Comparison of ENCODE assay signal across 12 cellular contexts in genomic region chr10:133489816-133490588, GRCh38.
DNase-seq lines count a peak whose midpoint lies in the region; ATAC-seq and TF ChIP-seq lines count a peak whose summit lies in the region.
"Had no signal": no experiment of that assay in that cellular context is flagged by ENCODE, and none has a peak within 500 bp of the region (broad histone marks: within the 10 kb centered on the region; RNA-seq: fewer than 3 reads in every experiment).

No MANE protein-coding gene starts in this region.

- H3K27me3 Mint-ChIP-seq in stimulated activated naive CD8-positive, alpha-beta T cell treated with anti-CD3 and anti-CD28 coated beads, Interleukin-15, amount 100 ng/mL, for 72 hours, result no peaks in the 10 kb centered on the region

- peak overlapping the region in 1 of 2 donors; percentile 55 for H3K27ac Mint-ChIP-seq in stimulated activated naive CD8-positive, alpha-beta T cell treated with anti-CD3 and anti-CD28 coated beads, Interleukin-15, amount 100 ng/mL, for 72 hours

- peak; percentile 72 for ATAC-seq in GM21619 (IDR thresholded peaks at IDR 0.05; ENCODE audit: unreplicated experiment)
- ATAC-seq in HG03469 (IDR thresholded peaks at IDR 0.05; ENCODE audit: unreplicated experiment), result peak; percentile 59
- peak; percentile 90 for ATAC-seq in stimulated activated naive CD8-positive, alpha-beta T cell treated with anti-CD3 and anti-CD28 coated beads, Interleukin-15, amount 100 ng/mL, for 72 hours
- no peak for ATAC-seq in HG03520 (IDR thresholded peaks at IDR 0.05; ENCODE audit: unreplicated experiment)

- H3K4me3 Mint-ChIP-seq in stimulated activated naive CD8-positive, alpha-beta T cell treated with anti-CD3 and anti-CD28 coated beads, Interleukin-15, amount 100 ng/mL, for 72 hours, result peak overlapping the region in 1 of 2 donors; percentile 6

- peak; percentile 33 for DNase-seq in stimulated activated CD4-positive, alpha-beta T cell treated with anti-CD3 and anti-CD28 coated beads, Interleukin-15, amount 100 ng/mL, for 24 hours
- no peak for DNase-seq in stimulated activated CD4-positive, alpha-beta T cell treated with anti-CD3 and anti-CD28 coated beads, Interleukin-4, amount 100 ng/mL, for 24 hours
- DNase-seq in stimulated activated naive CD8-positive, alpha-beta T cell treated with anti-CD3 and anti-CD28 coated beads, Interleukin-15, amount 100 ng/mL, for 72 hours, result peak in 1 of 2 donors; percentile 50
- no peak for DNase-seq in stimulated activated CD4-positive, alpha-beta T cell treated with anti-CD3 and anti-CD28 coated beads, Interleukin-2, amount 100 ng/mL, for 24 hours
- no peak for DNase-seq in foreskin fibroblast
- DNase-seq: activated effector memory CD4-positive, alpha-beta T cell treated with anti-CD3 and anti-CD28 coated beads, Interleukin-2, amount 50 U/mL, for 16 hours; head of caudate nucleus; psoas muscle had no signal

- no peak for TF ChIP-seq CTCF in foreskin fibroblast (IDR thresholded peaks at IDR 0.05; ENCODE audit: low read depth, low read length)

- H3K4me1 Mint-ChIP-seq in stimulated activated naive CD8-positive, alpha-beta T cell treated with anti-CD3 and anti-CD28 coated beads, Interleukin-15, amount 100 ng/mL, for 72 hours, result peaks cover 11% of the 10 kb centered on the region

- no peak overlapping the region for H3K4me3 ChIP-seq in foreskin fibroblast (ENCODE audit: low read depth in 1 of 2, low read length in 2 of 2)
- H3K4me3 ChIP-seq: cardiac muscle cell, psoas muscle had no signal

- peaks cover 19 to 28% of the 10 kb centered on the region in 2 donors for H3K9me3 Mint-ChIP-seq in stimulated activated naive CD8-positive, alpha-beta T cell treated with anti-CD3 and anti-CD28 coated beads, Interleukin-15, amount 100 ng/mL, for 72 hours
